ENCODE assay signal across 24 cellular contexts in the genomic region with DNA sequence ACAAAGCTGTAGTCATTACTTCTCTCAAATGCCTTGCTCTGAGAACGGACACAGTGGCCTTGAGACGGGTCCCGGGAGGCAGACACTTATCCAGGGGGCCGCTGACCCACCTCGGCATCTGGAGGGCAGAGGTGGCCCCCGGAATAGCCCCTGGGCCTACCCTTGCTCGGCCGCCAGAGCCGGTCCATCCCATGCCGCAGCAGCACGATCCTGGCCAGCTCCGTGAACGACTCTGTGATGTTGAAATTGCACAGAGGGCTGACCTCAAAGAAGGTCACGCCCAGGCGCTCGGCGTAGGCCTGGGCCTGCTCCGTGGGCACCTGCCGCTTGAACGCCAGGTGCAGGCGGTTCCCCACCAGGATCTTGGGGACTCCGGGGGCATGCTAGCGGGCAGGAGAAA.
"Had no signal": no experiment of that assay in that cellular context is flagged by ENCODE, and none has a peak within 500 bp of the region (broad histone marks: within the 10 kb centered on the region; RNA-seq: fewer than 3 reads in every experiment).

No MANE protein-coding gene starts in this region.

- H3K27ac Mint-ChIP-seq: memory B cell; naive thymus-derived CD8-positive, alpha-beta T cell; nephron; stimulated activated naive B cell treated with anti-CD40 and anti-IgM and Interleukin-4, amounts not matched to agents 10 μg/mL and 1 μg/mL and 100 μg/mL, for 72 hours had no signal

- H3K36me3 ChIP-seq: right lobe of liver, thyroid gland, uterus had no signal

- H3K27ac ChIP-seq: hepatocyte, left ventricle myocardium inferior, parathyroid adenoma, psoas muscle, right lobe of liver, skin epidermis, stomach, testis, thyroid gland, uterus had no signal

- H3K4me3 Mint-ChIP-seq: memory B cell; naive thymus-derived CD8-positive, alpha-beta T cell; nephron; neural crest cell; stimulated activated naive B cell treated with anti-CD40 and anti-IgM and Interleukin-4, amounts not matched to agents 10 μg/mL and 1 μg/mL and 100 μg/mL, for 72 hours had no signal

- H3K4me1 ChIP-seq: parathyroid adenoma, psoas muscle, testis, thyroid gland, uterus had no signal

- H3K4me3 ChIP-seq: hepatocyte, left ventricle myocardium inferior, psoas muscle, right lobe of liver, skin epidermis, stomach, testis, thyroid gland, uterus had no signal

- H3K9me3 ChIP-seq: left ventricle myocardium inferior, psoas muscle, right lobe of liver, stomach, testis, thyroid gland, uterus had no signal

- DNase-seq: islet precursor cell; left ventricle myocardium inferior; midbrain; naive thymus-derived CD8-positive, alpha-beta T cell; nucleus accumbens; stimulated activated CD4-positive, alpha-beta T cell treated with anti-CD3 and anti-CD28 coated beads, Interleukin-12 subunit alpha, Interleukin-12 subunit beta, amount 100 ng/mL, for 4 hours; stimulated activated CD4-positive, alpha-beta T cell treated with anti-CD3 and anti-CD28 coated beads, Interleukin-15, amount 100 ng/mL, for 24 hours; stimulated activated CD4-positive, alpha-beta T cell treated with anti-CD3 and anti-CD28 coated beads, Interleukin-2, amount 100 ng/mL, for 24 hours; stimulated activated CD4-positive, alpha-beta T cell treated with anti-CD3 and anti-CD28 coated beads, Interleukin-4, amount 100 ng/mL, for 1 hour; stimulated activated naive B cell treated with anti-CD40 and anti-IgM and Interleukin-4, amounts not matched to agents 10 μg/mL and 1 μg/mL and 100 μg/mL, for 72 hours; stimulated activated naive CD8-positive, alpha-beta T cell treated with anti-CD3 and anti-CD28 coated beads, Interleukin-15, Interleukin-2, amounts not matched to agents 100 U/mL and 50 U/mL, for 24 hours; stomach; testis; thyroid gland; trophoblast cell; uterus had no signal

- H3K9me3 Mint-ChIP-seq: memory B cell; naive thymus-derived CD8-positive, alpha-beta T cell; nephron; neural crest cell; stimulated activated naive B cell treated with anti-CD40 and anti-IgM and Interleukin-4, amounts not matched to agents 10 μg/mL and 1 μg/mL and 100 μg/mL, for 72 hours had no signal

- ATAC-seq: naive thymus-derived CD8-positive, alpha-beta T cell; psoas muscle; right lobe of liver; stimulated activated naive B cell treated with anti-CD40 and anti-IgM and Interleukin-4, amounts not matched to agents 10 μg/mL and 1 μg/mL and 100 μg/mL, for 72 hours; stimulated activated naive CD8-positive, alpha-beta T cell treated with anti-CD3 and anti-CD28 coated beads, Interleukin-15, Interleukin-2, amounts not matched to agents 100 U/mL and 50 U/mL, for 24 hours had no signal

- H3K27me3 Mint-ChIP-seq: memory B cell; naive thymus-derived CD8-positive, alpha-beta T cell; stimulated activated naive B cell treated with anti-CD40 and anti-IgM and Interleukin-4, amounts not matched to agents 10 μg/mL and 1 μg/mL and 100 μg/mL, for 72 hours had no signal

- H3K36me3 Mint-ChIP-seq: stimulated activated naive B cell treated with anti-CD40 and anti-IgM and Interleukin-4, amounts not matched to agents 10 μg/mL and 1 μg/mL and 100 μg/mL, for 72 hours had no signal

- H3K27me3 ChIP-seq: hepatocyte, right lobe of liver, stomach, testis, thyroid gland, uterus had no signal

- H3K4me1 Mint-ChIP-seq: memory B cell; naive thymus-derived CD8-positive, alpha-beta T cell; nephron; neural crest cell had no signal
